Comparison of ENCODE assay signal across 1 cellular context in genomic region chr4:2965262-2965661, GRCh38.
TF ChIP-seq lines count a peak whose summit lies in the region.

No MANE protein-coding gene starts in this region.

TF ChIP-seq in IMR-90, 13 proteins besides CTCF, POLR2A, EP300 and RAD21 (continued from another document):
- TF ChIP-seq, protein P1, sequence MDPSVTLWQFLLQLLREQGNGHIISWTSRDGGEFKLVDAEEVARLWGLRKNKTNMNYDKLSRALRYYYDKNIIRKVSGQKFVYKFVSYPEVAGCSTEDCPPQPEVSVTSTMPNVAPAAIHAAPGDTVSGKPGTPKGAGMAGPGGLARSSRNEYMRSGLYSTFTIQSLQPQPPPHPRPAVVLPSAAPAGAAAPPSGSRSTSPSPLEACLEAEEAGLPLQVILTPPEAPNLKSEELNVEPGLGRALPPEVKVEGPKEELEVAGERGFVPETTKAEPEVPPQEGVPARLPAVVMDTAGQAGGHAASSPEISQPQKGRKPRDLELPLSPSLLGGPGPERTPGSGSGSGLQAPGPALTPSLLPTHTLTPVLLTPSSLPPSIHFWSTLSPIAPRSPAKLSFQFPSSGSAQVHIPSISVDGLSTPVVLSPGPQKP (IDR thresholded peaks at IDR 0.05; ENCODE audit: borderline replicate concordance, low read depth, low read length), result no peak
- TF ChIP-seq MAFK (IDR thresholded peaks at IDR 0.05; ENCODE audit: low read depth, low read length) (no peak), FOS (IDR thresholded peaks at IDR 0.05; ENCODE audit: low read depth, low read length) (no peak), RFX5 (IDR thresholded peaks at IDR 0.05; ENCODE audit: low read depth, low read length) (no peak), MXI1 (IDR thresholded peaks at IDR 0.05; ENCODE audit: borderline replicate concordance, low read depth, low read length) (no peak), MAZ (IDR thresholded peaks at IDR 0.05; ENCODE audit: borderline replicate concordance, low read depth, low read length) (no peak), CEBPB (IDR thresholded peaks at IDR 0.05; ENCODE audit: low read depth, low read length) (no peak), RCOR1 (IDR thresholded peaks at IDR 0.05; ENCODE audit: insufficient replicate concordance, low read length) (no peak), USF2 (IDR thresholded peaks at IDR 0.05; ENCODE audit: low read depth, low read length) (no peak), SMC3 (IDR thresholded peaks at IDR 0.05; ENCODE audit: low read depth, low read length) (no peak)
